Comparison of ENCODE assay signal across 8 cellular contexts in genomic region chr12:51217968-51218606, GRCh38. TPM values are rescaled to one million over a fixed set of nuclear protein-coding genes. Genes with fewer than 3 reads are reported as not detected.
A peak's percentile ranks its signal among the peaks of the same experiment; 100 is the strongest.
DNase-seq lines count a peak whose midpoint lies in the region; ATAC-seq and TF ChIP-seq lines count a peak whose summit lies in the region.

Gene POU6F1, minus strand, starts transcription at chr12:51218062. Its CDS starts 11,226 bp downstream, at chr12:51206836.

- peaks cover 15% of the 10 kb centered on the region for H3K4me1 Mint-ChIP-seq in activated naive CD4-positive, alpha-beta T cell treated with anti-CD3 and anti-CD28 coated beads for 36 hours (ENCODE audit: low read depth)

- ATAC-seq in GM21737 (IDR thresholded peaks at IDR 0.05; ENCODE audit: unreplicated experiment), result peak; percentile 62

- H3K36me3 ChIP-seq in KOPT-K1 (ENCODE audit: insufficient read depth, low read length) (no peaks in the 10 kb centered on the region), suprapubic skin (no peaks in the 10 kb centered on the region)

- H3K4me3 ChIP-seq in suprapubic skin, result peak within 1 kb of the TSS; percentile 96

- peak within 1 kb of the TSS; percentile 63 for H3K27ac ChIP-seq in KOPT-K1 (ENCODE audit: low read depth, low read length, poor library complexity, severe bottlenecking)
- peak within 1 kb of the TSS; percentile 99 for H3K27ac ChIP-seq in suprapubic skin

- H3K36me3 Mint-ChIP-seq in activated naive CD4-positive, alpha-beta T cell treated with anti-CD3 and anti-CD28 coated beads for 36 hours (ENCODE audit: low read depth), result no peaks in the 10 kb centered on the region

- no peaks in the 10 kb centered on the region for H3K9me3 Mint-ChIP-seq in activated naive CD4-positive, alpha-beta T cell treated with anti-CD3 and anti-CD28 coated beads for 36 hours

- no peak for TF ChIP-seq EP300 in suprapubic skin (IDR thresholded peaks at IDR 0.05)

- H3K4me1 ChIP-seq in suprapubic skin, result peaks cover 22% of the 10 kb centered on the region

- TF ChIP-seq CTCF in suprapubic skin (IDR thresholded peaks at IDR 0.05), result peak; percentile 57 to 80

- peak in 1 of 2 donors; percentile 16 for TF ChIP-seq POLR2A in suprapubic skin (IDR thresholded peaks at IDR 0.05)

- CTCF ChIA-PET in activated naive CD4-positive, alpha-beta T cell treated with anti-CD3 and anti-CD28 coated beads for 36 hours (lab: Charles Lee), result interaction anchor here (0.6 to 1.8 kb wide), 9 partner anchors 12 to 233 kb away, joined by 3 to 8 read pairs (median 3); partner anchors contain the start of gene LETMD1

- under 1% methylated on average over 32 of the region's 35 CpGs for WGBS in suprapubic skin

- DNase-seq in EH (ENCODE audit: low read depth) (peak; percentile 81), SHP77 treated with DMSO at 0.1 percent for 48 hours (lab: John Stamatoyannopoulos, UW) (peak; percentile 12), germinal center (ENCODE audit: low spot score) (peak; percentile 91), non-pigmented ciliary epithelial cell (ENCODE audit: low read depth) (peak; percentile 26), suprapubic skin (ENCODE audit: low spot score in 2 of 2) (peak; percentile 81 to 85)
- DNase-seq in activated naive CD4-positive, alpha-beta T cell treated with anti-CD3 and anti-CD28 coated beads for 36 hours, result peak; percentile 72

- H3K27me3 Mint-ChIP-seq in activated naive CD4-positive, alpha-beta T cell treated with anti-CD3 and anti-CD28 coated beads for 36 hours (ENCODE audit: low read depth), result no peaks in the 10 kb centered on the region

- intact Hi-C loops in activated naive CD4-positive, alpha-beta T cell treated with anti-CD3 and anti-CD28 coated beads for 36 hours (cut with micrococcal nuclease), result loop anchor here (1.0 to 10.0 kb wide), 6 partner anchors 20 to 818 kb away; partner anchors contain the start of genes ATF1, CSRNP2, DAZAP2 and LARP4

- H3K27me3 ChIP-seq in suprapubic skin, result no peaks in the 10 kb centered on the region

- H3K9me3 ChIP-seq in KOPT-K1 (ENCODE audit: insufficient read depth, low read length, poor library complexity, severe bottlenecking), result no peaks in the 10 kb centered on the region
- no peaks in the 10 kb centered on the region for H3K9me3 ChIP-seq in suprapubic skin

- H3K27ac Mint-ChIP-seq in activated naive CD4-positive, alpha-beta T cell treated with anti-CD3 and anti-CD28 coated beads for 36 hours, result peak within 1 kb of the TSS; percentile 84

- H3K4me3 Mint-ChIP-seq in activated naive CD4-positive, alpha-beta T cell treated with anti-CD3 and anti-CD28 coated beads for 36 hours, result peak within 1 kb of the TSS; percentile 75

RNA-seq across cellular contexts. Expression of gene POU6F1, which starts in this region (rescaled TPM):
- total RNA-seq in activated naive CD4-positive, alpha-beta T cell treated with anti-CD3 and anti-CD28 coated beads for 36 hours, result 1 to 10 TPM; 7.8 TPM
- total RNA-seq in suprapubic skin, result 10 to 100 TPM in 2 of 4 donors, 1 to 10 TPM in 2; 9.4 to 36.5 (median 13.6) TPM

Comparison
In these comparisons a context has a peak if more than half of its experiments do, and no peak if none do; other contexts are left out.
1. Peak in every context shown above with its lines: DNase-seq, ATAC-seq, H3K4me3 ChIP-seq and H3K27ac ChIP-seq.
2. DNase-seq: peak in every context shown above with its lines; median percentile 91 in germinal center; 83 in suprapubic skin; 81 in EH; 72 in activated naive CD4-positive, alpha-beta T cell treated with anti-CD3 and anti-CD28 coated beads for 36 hours; 26 in non-pigmented ciliary epithelial cell; 12 in SHP77 treated with DMSO at 0.1 percent for 48 hours.